In genomic region chr19:34131100-34131499, GRCh38 we compare ENCODE assay signal across 22 cellular contexts. TPM values are rescaled to one million over a fixed set of nuclear protein-coding genes. Genes with fewer than 3 reads are reported as not detected.
DNase-seq lines count a peak whose midpoint lies in the region; ATAC-seq, FAIRE-seq and TF ChIP-seq lines count a peak whose summit lies in the region.
"Had no signal": no experiment of that assay in that cellular context is flagged by ENCODE, and none has a peak within 500 bp of the region (broad histone marks: within the 10 kb centered on the region; RNA-seq: fewer than 3 reads in every experiment).

No MANE protein-coding gene starts in this region.

- DNase-seq in A549 (ENCODE audit: low read depth in 1 of 2, low spot score in 1 of 2) (no peak), brain microvascular endothelial cell (peak; percentile 6), mesenteric fat pad (ENCODE audit: low spot score) (peak; percentile 8), testis (no peak), Calu3 (no peak)
- no peak for DNase-seq in CD8-positive, alpha-beta memory T cell
- DNase-seq: 8988T, BE2C, DMS79, Kasumi-1, MG63, NCI-H1417, NCI-H1694 treated with DMSO at 0.1 percent for 48 hours, NCI-H2081 treated with DMSO at 0.1 percent for 48 hours, NCI-H2171 treated with DMSO at 0.1 percent for 48 hours, NCI-H524 treated with DMSO at 0.1 percent for 48 hours, OCI-M1 had no signal

- no peaks in the 10 kb centered on the region for H3K9me3 ChIP-seq in A549
- no peaks in the 10 kb centered on the region for H3K9me3 ChIP-seq in HEK293 (ENCODE audit: control insufficient read depth, insufficient read depth, low read depth, low read length)
- no peaks in the 10 kb centered on the region for H3K9me3 ChIP-seq in CD8-positive, alpha-beta memory T cell (ENCODE audit: low read length)
- H3K9me3 ChIP-seq in testis: no peaks in the 10 kb centered on the region
- H3K9me3 ChIP-seq: BE2C, MG63 had no signal

- no peaks in the 10 kb centered on the region; a peak in 1 of 3 replicates for H3K36me3 ChIP-seq in HEK293 (ENCODE audit: control insufficient read depth in 2 of 2, insufficient read depth in 1 of 2, low read length in 2 of 2)
- no peaks in the 10 kb centered on the region for H3K36me3 ChIP-seq in brain microvascular endothelial cell (replicated peaks)
- no peaks in the 10 kb centered on the region for H3K36me3 ChIP-seq in CD8-positive, alpha-beta memory T cell (ENCODE audit: insufficient read depth, low read length)
- no peaks in the 10 kb centered on the region for H3K36me3 ChIP-seq in testis (ENCODE audit: low read depth, missing control alignments)
- H3K36me3 ChIP-seq: BE2C, MG63 had no signal

- ATAC-seq in A549: no peak
- ATAC-seq: Right ventricle myocardium inferior had no signal

- peak; percentile 63 for FAIRE-seq in A549 (lab: Jason Lieb, UNC)
- FAIRE-seq: GM12891, H1, RCC 7860 had no signal

- H3K27ac ChIP-seq in A549 (no peak overlapping the region), HEK293 (ENCODE audit: extremely low read depth, low read depth, low read length) (no peak overlapping the region), brain microvascular endothelial cell (no peak overlapping the region), testis (no peak overlapping the region)
- no peak overlapping the region for H3K27ac ChIP-seq in CD8-positive, alpha-beta memory T cell (ENCODE audit: low read depth, low read length)

- no TSS peak for BruUV-seq in Calu3 (replicated peaks; lab: Mats Ljungman, UMichigan)

- peaks cover 10% of the 10 kb centered on the region; the same call in 2 of the 3 replicates for H3K4me1 ChIP-seq in A549
- H3K4me1 ChIP-seq in HEK293 (ENCODE audit: control insufficient read depth, insufficient read depth, low read length): peaks cover 17% of the 10 kb centered on the region
- H3K4me1 ChIP-seq in CD8-positive, alpha-beta memory T cell (ENCODE audit: insufficient read depth, low read length): peaks cover 8% of the 10 kb centered on the region
- no peaks in the 10 kb centered on the region for H3K4me1 ChIP-seq in testis
- H3K4me1 ChIP-seq: BE2C had no signal

- H3K4me1 Mint-ChIP-seq in CD8-positive, alpha-beta memory T cell: peaks cover 0 to 18% (median 6%) of the 10 kb centered on the region in 3 donors
- no peaks in the 10 kb centered on the region for H3K4me1 Mint-ChIP-seq in Calu3 (ENCODE audit: low read depth, unreplicated experiment)

- peak overlapping the region in 1 of 7 donors; percentile 20 for H3K4me3 Mint-ChIP-seq in CD8-positive, alpha-beta memory T cell
- no peak overlapping the region for H3K4me3 Mint-ChIP-seq in Calu3 (ENCODE audit: low read depth, unreplicated experiment)

- TF ChIP-seq POLR2A in A549 (IDR thresholded peaks at IDR 0.05; ENCODE audit: low read length) (no peak), testis (IDR thresholded peaks at IDR 0.05) (no peak)

- H3K36me3 Mint-ChIP-seq in CD8-positive, alpha-beta memory T cell: peaks cover 0 to 4% (median 0%) of the 10 kb centered on the region in 3 donors
- peaks cover 17% of the 10 kb centered on the region for H3K36me3 Mint-ChIP-seq in Calu3 (ENCODE audit: insufficient read depth, unreplicated experiment)

- in situ Hi-C loops in brain microvascular endothelial cell (cut with HindIII; ENCODE audit: low pct_ligation_motif_present, low sequenced_read_pairs): no loop called here

- POLR2A ChIA-PET in A549 (lab: Yijun Ruan, JAX) (no interaction called here), HEK293 (lab: Yijun Ruan, JAX) (no interaction called here)
- POLR2A ChIA-PET in CD8-positive, alpha-beta memory T cell (lab: Charles Lee): no interaction called here

- no peak for TF ChIP-seq RAD21 in A549 (conservative IDR thresholded peaks at IDR 0.05 in 1 of 2, IDR thresholded peaks at IDR 0.05 in 1 of 2)

- no peaks in the 10 kb centered on the region for H3K27me3 ChIP-seq in brain microvascular endothelial cell (replicated peaks)
- no peaks in the 10 kb centered on the region for H3K27me3 ChIP-seq in CD8-positive, alpha-beta memory T cell (ENCODE audit: insufficient read depth, low read length, poor library complexity, severe bottlenecking)
- no peaks in the 10 kb centered on the region for H3K27me3 ChIP-seq in testis
- H3K27me3 ChIP-seq: BE2C, MG63 had no signal

- intact Hi-C loops in testis (cut with DNase I; ENCODE audit: low total_unique reads) (no loop called here), Calu3 (cut with micrococcal nuclease; ENCODE audit: unreplicated experiment) (no loop called here)

- no peaks in the 10 kb centered on the region for H3K27me3 Mint-ChIP-seq in CD8-positive, alpha-beta memory T cell
- peaks cover 13% of the 10 kb centered on the region for H3K27me3 Mint-ChIP-seq in Calu3 (ENCODE audit: unreplicated experiment)

- TF ChIP-seq EP300 in A549 (IDR thresholded peaks at IDR 0.05): no peak

- CTCF ChIA-PET in A549 (lab: Yijun Ruan, JAX): interaction anchor here (0.6 to 1.9 kb wide), 6 partner anchors 9 to 353 kb away, joined by 3 to 8 read pairs (median 4); no protein-coding TSS in a partner anchor
- CTCF ChIA-PET in HEK293 (lab: Yijun Ruan, JAX): interaction anchor here (0.6 to 1.8 kb wide), 8 partner anchors 10 to 536 kb away, joined by 3 to 13 read pairs (median 4); no protein-coding TSS in a partner anchor
- CTCF ChIA-PET in CD8-positive, alpha-beta memory T cell (lab: Charles Lee): interaction anchor here (0.7 to 1.8 kb wide), 2 partner anchors 14 to 27 kb away, joined by 3 to 5 read pairs; no protein-coding TSS in a partner anchor
- CTCF ChIA-PET in Calu3 (lab: Charles Lee): no interaction called here

- no peaks in the 10 kb centered on the region for H3K9me3 Mint-ChIP-seq in CD8-positive, alpha-beta memory T cell
- no peaks in the 10 kb centered on the region for H3K9me3 Mint-ChIP-seq in Calu3 (ENCODE audit: low read depth, unreplicated experiment)

- H3K4me3 ChIP-seq in A549: no peak overlapping the region
- no peak overlapping the region for H3K4me3 ChIP-seq in HEK293 (ENCODE audit: low read depth, low read length)
- no peak overlapping the region for H3K4me3 ChIP-seq in brain microvascular endothelial cell (ENCODE audit: low read depth, low read length)
- no peak overlapping the region for H3K4me3 ChIP-seq in CD8-positive, alpha-beta memory T cell (ENCODE audit: low read length)
- H3K4me3 ChIP-seq in testis: no peak overlapping the region
- H3K4me3 ChIP-seq: MG63 had no signal

- H3K4me2 ChIP-seq in A549: no peak overlapping the region

- TF ChIP-seq CTCF in A549 (IDR thresholded peaks at IDR 0.05) (no peak), HEK293 (tag by site-specific recombination; IDR thresholded peaks at IDR 0.05) (no peak), brain microvascular endothelial cell (IDR thresholded peaks at IDR 0.05; ENCODE audit: low read depth, low read length, missing control alignments) (no peak), testis (IDR thresholded peaks at IDR 0.05) (no peak), Calu3 (IDR thresholded peaks at IDR 0.05; ENCODE audit: unreplicated experiment) (no peak)

- peak overlapping the region in 1 of 8 donors; percentile 29 for H3K27ac Mint-ChIP-seq in CD8-positive, alpha-beta memory T cell
- no peak overlapping the region for H3K27ac Mint-ChIP-seq in Calu3 (ENCODE audit: unreplicated experiment)

TF ChIP-seq in A549, 52 proteins besides CTCF, POLR2A, EP300 and RAD21 (continues in another document):
- TF ChIP-seq USF2 (IDR thresholded peaks at IDR 0.05) (no peak), FOSB (CRISPR knock-in tag; IDR thresholded peaks at IDR 0.05) (no peak), ZFP36 (IDR thresholded peaks at IDR 0.05; ENCODE audit: borderline replicate concordance, partially characterized antibody) (no peak), FOXS1 (CRISPR knock-in tag; IDR thresholded peaks at IDR 0.05) (no peak), MAX (IDR thresholded peaks at IDR 0.05) (no peak), GATA3 (IDR thresholded peaks at IDR 0.05; ENCODE audit: borderline replicate concordance) (no peak), SREBF2 (IDR thresholded peaks at IDR 0.05) (no peak)

TF ChIP-seq in HEK293, 187 proteins besides CTCF, POLR2A, EP300 and RAD21 (continues in another document):
- TF ChIP-seq PATZ1 (tag by site-specific recombination; IDR thresholded peaks at IDR 0.05) (peak; percentile 40; the same call in 1 of the 2 replicates), SCRT2 (tag by site-specific recombination; IDR thresholded peaks at IDR 0.05) (no peak), ZNF629 (tag by site-specific recombination; IDR thresholded peaks at IDR 0.05) (peak; percentile 71), ZNF600 (tag by site-specific recombination; IDR thresholded peaks at IDR 0.05) (no peak), ZBTB1 (tag by site-specific recombination; IDR thresholded peaks at IDR 0.05) (no peak), ZSCAN23 (tag by site-specific recombination; IDR thresholded peaks at IDR 0.05) (no peak), YY1 (tag by site-specific recombination; IDR thresholded peaks at IDR 0.05) (no peak), GLIS2 (tag by site-specific recombination; IDR thresholded peaks at IDR 0.05) (no peak), SP2 (tag by site-specific recombination; IDR thresholded peaks at IDR 0.05) (no peak), ZBTB21 (tag by site-specific recombination; IDR thresholded peaks at IDR 0.05) (peak; percentile 70; the same call in 1 of the 2 replicates), ZNF223 (tag by site-specific recombination; IDR thresholded peaks at IDR 0.05) (no peak)

RNA-seq across cellular contexts. Expression of gene LSM14A, which starts 41.2 kb away (rescaled TPM):
- 264 and 278 TPM in 2 replicates for polyA plus RNA-seq in A549 (2011; rRNA removed)
- 272 and 304 TPM in 2 replicates for polyA plus RNA-seq in A549 (2012; cell fraction: cytosol; rRNA removed)
- polyA plus RNA-seq in A549 (2012; cell fraction: nucleus; rRNA removed): 99.0 and 113 TPM in 2 replicates
- polyA plus RNA-seq in A549 (2017; fragmentation: RNase III; extraction: RNeasy Plus Mini Kit Qiagen cat#74134 plus additional on column Dnase treatment): 227 to 253 TPM (median 241 TPM) in 3 replicates
- polyA minus RNA-seq in A549 (2011; rRNA and poly(A)+ RNA removed): 269 and 305 TPM in 2 replicates
- 87.2 TPM for total RNA-seq in mesenteric fat pad
- 100 to 1,000 TPM; 111 to 129 TPM for total RNA-seq in CD8-positive, alpha-beta memory T cell
- 167 TPM for polyA plus RNA-seq in CD8-positive, alpha-beta memory T cell
- total RNA-seq in testis: 100 to 1,000 TPM; 174 to 192 TPM
- 122 TPM for polyA plus RNA-seq in testis (ENCODE audit: insufficient read depth, low read depth, low replicate concordance)
- total RNA-seq in Calu3 (2022): 114 and 131 TPM in 2 replicates

Comparison
In these comparisons a context has a peak if more than half of its experiments do, and no peak if none do; other contexts are left out.
1. DNase-seq: peak in brain microvascular endothelial cell (single experiment) and mesenteric fat pad (single experiment); none in A549 (0 of 2), CD8-positive, alpha-beta memory T cell (0 of 5), testis (single experiment) and Calu3 (single experiment).